In the genomic region with DNA sequence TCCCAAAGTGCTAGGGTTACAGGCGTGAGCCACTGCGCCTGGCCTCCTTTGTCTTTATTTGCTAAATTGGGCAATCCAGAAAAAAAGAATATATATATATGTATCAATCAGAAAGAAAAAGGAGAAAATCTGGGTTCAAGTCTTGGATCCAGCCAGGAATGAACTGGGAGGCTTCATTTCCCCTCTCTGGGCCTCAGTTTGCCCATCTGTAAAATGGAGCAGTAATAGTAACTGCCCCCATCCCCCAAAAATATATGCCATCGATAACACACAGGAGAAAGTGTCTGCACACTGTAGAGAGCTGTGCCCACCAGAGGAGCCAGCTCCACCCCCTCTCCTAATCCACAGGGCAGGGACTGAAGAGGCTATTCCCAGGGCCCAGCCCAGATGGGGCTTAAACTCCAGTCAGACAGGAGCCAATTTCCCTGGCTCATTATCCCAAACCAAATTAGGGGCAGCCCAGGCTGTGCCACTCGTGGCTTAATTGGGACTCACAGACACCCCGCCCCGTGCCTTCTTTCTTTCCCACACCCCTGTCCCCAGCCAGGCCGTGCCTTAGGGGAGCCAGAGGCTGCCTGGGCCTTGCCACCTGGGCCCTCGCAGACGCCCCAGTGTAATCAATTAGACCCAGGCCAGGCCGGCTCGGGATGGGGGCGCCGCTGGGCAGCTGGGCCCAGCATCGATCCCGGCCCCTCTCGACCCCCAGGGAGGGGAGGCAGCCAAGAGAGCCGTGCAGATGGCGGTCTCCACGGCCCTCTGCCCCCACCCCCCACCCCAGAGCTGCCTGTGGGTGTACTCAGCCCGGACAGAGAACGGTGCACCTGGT, we compare ENCODE assay signal across 20 cellular contexts.
"Had no signal": no experiment of that assay in that cellular context is flagged by ENCODE, and none has a peak within 500 bp of the region (broad histone marks: within the 10 kb centered on the region; RNA-seq: fewer than 3 reads in every experiment).

No MANE protein-coding gene starts in this region.

- H3K27me3 ChIP-seq: body of pancreas, cardiac muscle cell, foreskin keratinocyte had no signal

- H3K4me3 ChIP-seq: body of pancreas, cardiac muscle cell had no signal

- DNase-seq: activated CD4-positive, alpha-beta T cell treated with anti-CD3 and anti-CD28 coated beads for 1 hour; activated CD4-positive, alpha-beta T cell treated with anti-CD3 and anti-CD28 coated beads, Interleukin-2, amount 50 U/mL, for 1 hour; activated CD8-positive, alpha-beta T cell treated with anti-CD3 and anti-CD28 coated beads, Interleukin-2, amount 10 ng/mL, durations not matched to agents 7 days and 5 days; activated gamma-delta T cell; activated naive CD4-positive, alpha-beta T cell treated with anti-CD3 and anti-CD28 coated beads, Interleukin-2, amount 50 U/mL, for 16 hours; activated naive CD8-positive, alpha-beta T cell treated with anti-CD3 and anti-CD28 coated beads, Interleukin-2, amount 50 U/mL, for 24 hours; anterior cingulate cortex; body of pancreas; effector CD4-positive, alpha-beta T cell; hippocampal formation; islet precursor cell; left colon; stimulated activated CD4-positive, alpha-beta T cell treated with anti-CD3 and anti-CD28 coated beads, Interleukin-2, amount 100 ng/mL, for 48 hours; stimulated activated CD8-positive, alpha-beta memory T cell treated with anti-CD3 and anti-CD28 coated beads, Interleukin-4, amount 100 ng/mL, for 48 hours; stimulated activated naive B cell treated with anti-CD40 and anti-IgM and Interleukin-4, amounts not matched to agents 10 μg/mL and 1 μg/mL and 100 μg/mL, for 72 hours; T-cell; WERI-Rb-1 had no signal

- FAIRE-seq: TTC549 had no signal

- H3K9me3 ChIP-seq: body of pancreas had no signal

- H3K36me3 ChIP-seq: cardiac muscle cell, WERI-Rb-1 had no signal

- H3K27ac ChIP-seq: body of pancreas, cardiac muscle cell, foreskin keratinocyte, WERI-Rb-1 had no signal

- ATAC-seq: activated CD8-positive, alpha-beta T cell treated with anti-CD3 and anti-CD28 coated beads, Interleukin-2, amount 10 ng/mL, durations not matched to agents 7 days and 5 days; activated naive CD8-positive, alpha-beta T cell treated with anti-CD3 and anti-CD28 coated beads, Interleukin-2, amount 50 U/mL, for 24 hours; body of pancreas; foreskin keratinocyte; left colon; stimulated activated naive B cell treated with anti-CD40 and anti-IgM and Interleukin-4, amounts not matched to agents 10 μg/mL and 1 μg/mL and 100 μg/mL, for 72 hours; T-cell had no signal
